19 cellular contexts compared by ENCODE assay signal in genomic region chr7:95004618-95005282, GRCh38.
DNase-seq lines count a peak whose midpoint lies in the region; ATAC-seq, FAIRE-seq and TF ChIP-seq lines count a peak whose summit lies in the region.
"Had no signal": no experiment of that assay in that cellular context is flagged by ENCODE, and none has a peak within 500 bp of the region (broad histone marks: within the 10 kb centered on the region; RNA-seq: fewer than 3 reads in every experiment).

No MANE protein-coding gene starts in this region.

- H3K36me3 ChIP-seq in heart right ventricle = no peaks in the 10 kb centered on the region
- H3K36me3 ChIP-seq: tibial artery had no signal

- intact Hi-C loops in heart right ventricle (cut with DNase I) = no loop called here

- H3K27me3 ChIP-seq in heart right ventricle = no peaks in the 10 kb centered on the region
- H3K27me3 ChIP-seq: tibial artery had no signal

- no peaks in the 10 kb centered on the region for H3K27me3 Mint-ChIP-seq in chondrocyte (ENCODE audit: low read depth)

- peak; percentile 95 for FAIRE-seq in RCC 7860 (lab: Jason Lieb, UNC)
- FAIRE-seq: GM19239 had no signal

- peak overlapping the region in 1 of 10 donors; percentile 28 for H3K4me3 ChIP-seq in heart right ventricle
- H3K4me3 ChIP-seq: tibial artery had no signal

- TF ChIP-seq CTCF in heart right ventricle (IDR thresholded peaks at IDR 0.05) (no peak), chondrocyte (IDR thresholded peaks at IDR 0.05) (no peak)

- H3K4me3 Mint-ChIP-seq in chondrocyte (ENCODE audit: unreplicated experiment) = no peak overlapping the region
- H3K4me3 Mint-ChIP-seq: activated naive CD4-positive, alpha-beta T cell treated with anti-CD3 and anti-CD28 coated beads for 36 hours had no signal

- peak overlapping the region in 4 of 10 donors; percentile 46 to 57 (median 56) for H3K27ac ChIP-seq in heart right ventricle
- H3K27ac ChIP-seq: tibial artery had no signal

- peaks cover 0 to 18% (median 0%) of the 10 kb centered on the region in 9 donors for H3K4me1 ChIP-seq in heart right ventricle

- H3K4me1 Mint-ChIP-seq in chondrocyte (ENCODE audit: low read depth) = peaks cover 3% of the 10 kb centered on the region

- DNase-seq in NCI-H82 (lab: John Stamatoyannopoulos, UW) (peak; percentile 71), NCI-H82 treated with DMSO at 0.1 percent for 48 hours (lab: John Stamatoyannopoulos, UW; ENCODE audit: unreplicated experiment) (no peak), RCC 7860 (ENCODE audit: low spot score) (peak; percentile 100), heart right ventricle (peak in 1 of 2 donors; percentile 38), superior temporal gyrus (ENCODE audit: extremely low spot score) (peak; percentile 32), NCI-H187 (lab: John Stamatoyannopoulos, UW) (no peak), chondrocyte (ENCODE audit: low spot score) (no peak)
- DNase-seq: activated CD8-positive, alpha-beta memory T cell treated with anti-CD3 and anti-CD28 coated beads, Interleukin-2, amount 50 U/mL, for 48 hours; activated naive CD4-positive, alpha-beta T cell treated with anti-CD3 and anti-CD28 coated beads for 36 hours; effector CD8-positive, alpha-beta T cell; Karpas-422; mammary epithelial cell; NCI-H226; PC-3; stimulated activated CD4-positive, alpha-beta T cell treated with anti-CD3 and anti-CD28 coated beads, Interleukin-2, amount 100 ng/mL, for 48 hours; T-helper 1 cell; tibial artery had no signal

- ATAC-seq in heart right ventricle = peak; percentile 84 to 100 (median 96)
- ATAC-seq in GM19324 (IDR thresholded peaks at IDR 0.05; ENCODE audit: low FRiP score, unreplicated experiment) = no peak
- ATAC-seq: PC-3 had no signal

- WGBS in heart right ventricle, 2 donors = 32 to 42% methylated on average over 6 of the region's 6 CpGs

- H3K9me3 ChIP-seq in heart right ventricle = peaks cover 0 to 3% (median 0%) of the 10 kb centered on the region in 11 donors
- H3K9me3 ChIP-seq: tibial artery had no signal

- no peaks in the 10 kb centered on the region for H3K9me3 Mint-ChIP-seq in chondrocyte (ENCODE audit: low read depth)
- H3K9me3 Mint-ChIP-seq: activated naive CD4-positive, alpha-beta T cell treated with anti-CD3 and anti-CD28 coated beads for 36 hours had no signal

- no peak overlapping the region for H3K27ac Mint-ChIP-seq in chondrocyte (ENCODE audit: unreplicated experiment)
- H3K27ac Mint-ChIP-seq: activated naive CD4-positive, alpha-beta T cell treated with anti-CD3 and anti-CD28 coated beads for 36 hours had no signal

- no peaks in the 10 kb centered on the region for H3K36me3 Mint-ChIP-seq in chondrocyte (ENCODE audit: low read depth)

Comparison
In these comparisons a context has a peak if more than half of its experiments do, and no peak if none do; other contexts are left out.
1. DNase-seq: peak in NCI-H82 (single experiment), RCC 7860 (single experiment) and superior temporal gyrus (single experiment); none in NCI-H82 treated with DMSO at 0.1 percent for 48 hours (single experiment), NCI-H187 (0 of 2) and chondrocyte (single experiment).